In genomic region chr2:234121999-234122398, GRCh38 we compare ENCODE assay signal across 24 cellular contexts.
DNase-seq lines count a peak whose midpoint lies in the region; ATAC-seq and TF ChIP-seq lines count a peak whose summit lies in the region.
"Had no signal": no experiment of that assay in that cellular context is flagged by ENCODE, and none has a peak within 500 bp of the region (broad histone marks: within the 10 kb centered on the region; RNA-seq: fewer than 3 reads in every experiment).

No MANE protein-coding gene starts in this region.

- H3K27ac Mint-ChIP-seq in H9: no peak overlapping the region
- H3K27ac Mint-ChIP-seq: CD4-positive, alpha-beta memory T cell; CD4-positive, CD25-positive, alpha-beta regulatory T cell had no signal

- H3K18ac ChIP-seq in H9 (ENCODE audit: insufficient read length, low read depth, low read length): no peak overlapping the region

- peaks cover 8% of the 10 kb centered on the region for H3K27me3 Mint-ChIP-seq in H9 (ENCODE audit: low read depth)
- H3K27me3 Mint-ChIP-seq: CD4-positive, alpha-beta memory T cell had no signal

- peaks cover 0 to 4% of the 10 kb centered on the region in 2 experiments; a peak in 1 of 5 replicates for H3K9me3 Mint-ChIP-seq in H9
- H3K9me3 Mint-ChIP-seq: CD4-positive, alpha-beta memory T cell; CD8-positive, alpha-beta memory T cell had no signal

- no peaks in the 10 kb centered on the region for H3K36me3 Mint-ChIP-seq in H9 (ENCODE audit: insufficient read depth in 1 of 3, low read depth in 3 of 3)
- H3K36me3 Mint-ChIP-seq: CD14-positive monocyte; CD4-positive, alpha-beta memory T cell; CD4-positive, CD25-positive, alpha-beta regulatory T cell had no signal

- TF ChIP-seq CTCF in left lung (IDR thresholded peaks at IDR 0.05): no peak
- no peak for TF ChIP-seq CTCF in liver (IDR thresholded peaks at IDR 0.05; ENCODE audit: low read depth, low read length, missing input control)
- TF ChIP-seq CTCF in upper lobe of right lung (IDR thresholded peaks at IDR 0.05): no peak
- no peak for TF ChIP-seq CTCF in H9 (conservative IDR thresholded peaks at IDR 0.05)

- TF ChIP-seq RAD21 in liver (IDR thresholded peaks at IDR 0.05): peak in 1 of 2 donors; percentile 34

- H3K4ac ChIP-seq in H9 (ENCODE audit: low read depth, low read length): no peak overlapping the region

- H3K4me2 ChIP-seq in H9 (ENCODE audit: insufficient read depth, insufficient read length, low read length): no peak overlapping the region

- H3K9ac ChIP-seq in liver (ENCODE audit: low read depth in 1 of 2, low read length in 2 of 2): no peak overlapping the region
- H3K9ac ChIP-seq in H9 (ENCODE audit: extremely low read depth, insufficient read length, low read length): no peak overlapping the region
- H3K9ac ChIP-seq: BLaER1 had no signal

- no peak overlapping the region for H3K14ac ChIP-seq in H9 (ENCODE audit: insufficient read depth, low read length)

- no peaks in the 10 kb centered on the region for H3K36me3 ChIP-seq in left lung
- H3K36me3 ChIP-seq in liver (ENCODE audit: control insufficient read depth in 4 of 4, insufficient read depth in 3 of 4, low read depth in 1 of 4, low read length in 3 of 4): no peaks in the 10 kb centered on the region
- H3K36me3 ChIP-seq in upper lobe of right lung: no peaks in the 10 kb centered on the region
- H3K36me3 ChIP-seq: BE2C had no signal

- intact Hi-C loops in left lung (cut with DNase I) (no loop called here), upper lobe of right lung (cut with DNase I) (no loop called here)

- H2AFZ ChIP-seq in H9 (ENCODE audit: low read length): no peak overlapping the region

- no peak overlapping the region for H4K91ac ChIP-seq in H9 (ENCODE audit: insufficient read length, low read depth, low read length)

- H2AK5ac ChIP-seq in H9 (ENCODE audit: insufficient read length, low read length): no peak overlapping the region

- no peak overlapping the region for H3K4me3 Mint-ChIP-seq in H9
- H3K4me3 Mint-ChIP-seq: CD14-positive monocyte; CD4-positive, alpha-beta memory T cell; CD4-positive, CD25-positive, alpha-beta regulatory T cell; CD8-positive, alpha-beta memory T cell had no signal

- no peak overlapping the region for H4K5ac ChIP-seq in H9 (ENCODE audit: insufficient read length, low read depth, low read length)

- WGBS in liver: 48% methylated on average over 1 of the region's 1 CpG
- WGBS in H9 (ENCODE audit: extremely low coverage, insufficient read length, low lambda C conversion rate): no CpG with 5 or more reads among the region's 1 CpG

- no peak overlapping the region for H2BK5ac ChIP-seq in H9 (ENCODE audit: insufficient read length, low read length)

- no peaks in the 10 kb centered on the region for H3K23me2 ChIP-seq in H9 (ENCODE audit: insufficient read length, low read depth, low read length, poor library complexity, severe bottlenecking)

- H3K27ac ChIP-seq in left lung (no peak overlapping the region), liver (ENCODE audit: low read depth in 1 of 2, low read length in 2 of 2) (no peak overlapping the region), upper lobe of right lung (no peak overlapping the region), caudate nucleus (ENCODE audit: low read depth, low read length) (no peak overlapping the region), H9 (ENCODE audit: insufficient read length, low read depth, low read length) (no peak overlapping the region)
- H3K27ac ChIP-seq: BLaER1 had no signal

- H3K27me3 ChIP-seq in left lung (no peaks in the 10 kb centered on the region), liver (ENCODE audit: control insufficient read depth in 4 of 4, insufficient read depth in 4 of 4, low read length in 3 of 4) (no peaks in the 10 kb centered on the region), upper lobe of right lung (no peaks in the 10 kb centered on the region), H9 (ENCODE audit: insufficient read depth, low read length) (no peaks in the 10 kb centered on the region)
- H3K27me3 ChIP-seq: BE2C, BLaER1 had no signal

- H2BK120ac ChIP-seq in H9 (ENCODE audit: low read depth, low read length, poor library complexity, severe bottlenecking): no peak overlapping the region

- no peak overlapping the region for H4K8ac ChIP-seq in H9 (replicated peaks; ENCODE audit: insufficient read length, low read depth, low read length)

- no peak overlapping the region for H2BK15ac ChIP-seq in H9 (ENCODE audit: low read depth, low read length)

- H3K9me3 ChIP-seq in left lung (no peaks in the 10 kb centered on the region), liver (ENCODE audit: control insufficient read depth in 4 of 4, low read length in 3 of 4) (no peaks in the 10 kb centered on the region), upper lobe of right lung (no peaks in the 10 kb centered on the region), H9 (ENCODE audit: control insufficient read depth, low read depth, low read length) (no peaks in the 10 kb centered on the region)
- H3K9me3 ChIP-seq: BE2C had no signal

- H3K56ac ChIP-seq in H9 (ENCODE audit: insufficient read length, low read depth, low read length): no peak overlapping the region

- peak; percentile 27 for ATAC-seq in left lung
- peak; percentile 12 for ATAC-seq in upper lobe of right lung
- ATAC-seq in GM21723 (IDR thresholded peaks at IDR 0.05; ENCODE audit: unreplicated experiment): no peak
- ATAC-seq: GM12878 had no signal

- H4K20me1 ChIP-seq in H9 (ENCODE audit: control insufficient read depth, insufficient read depth, insufficient read length): no peaks in the 10 kb centered on the region
- H4K20me1 ChIP-seq: BLaER1 had no signal

- H3K4me1 ChIP-seq in left lung (no peaks in the 10 kb centered on the region), liver (ENCODE audit: control insufficient read depth in 4 of 4, insufficient read depth in 4 of 4, low read length in 3 of 4) (peaks cover 0 to 5% (median 2%) of the 10 kb centered on the region in 4 donors), upper lobe of right lung (no peaks in the 10 kb centered on the region), H9 (ENCODE audit: insufficient read depth, low read length) (no peaks in the 10 kb centered on the region)

- peaks cover 9 to 12% of the 10 kb centered on the region in 2 experiments for H3K4me1 Mint-ChIP-seq in H9
- H3K4me1 Mint-ChIP-seq: CD14-positive monocyte; CD4-positive, alpha-beta memory T cell; CD4-positive, CD25-positive, alpha-beta regulatory T cell; CD8-positive, alpha-beta memory T cell had no signal

- no peaks in the 10 kb centered on the region for H3K79me2 ChIP-seq in H9 (ENCODE audit: insufficient read depth, low read length)

- no peak for DNase-seq in left lung
- no peak for DNase-seq in upper lobe of right lung
- DNase-seq in caudate nucleus (lab: John Stamatoyannopoulos, UW): no peak
- no peak for DNase-seq in H9
- DNase-seq: 8988T; ACHN; BE2C; C1 segment of cervical spinal cord; CD4-positive, alpha-beta memory T cell; CD4-positive, CD25-positive, alpha-beta regulatory T cell; CD8-positive, alpha-beta memory T cell; COR-L47; DMS 273 treated with DMSO at 0.1 percent for 48 hours; DMS153; DMS53; DMS79; DND-41; EL; GDM1 had no signal

- no peak overlapping the region for H3K4me3 ChIP-seq in left lung
- no peak overlapping the region for H3K4me3 ChIP-seq in liver (ENCODE audit: low read depth in 1 of 3, low read length in 3 of 3)
- no peak overlapping the region for H3K4me3 ChIP-seq in upper lobe of right lung
- H3K4me3 ChIP-seq: BLaER1, GM12878 had no signal

- no peak overlapping the region for H3K23ac ChIP-seq in H9 (ENCODE audit: insufficient read length, low read depth, low read length)

- no peak overlapping the region for H2BK20ac ChIP-seq in H9 (ENCODE audit: low read depth, low read length, poor library complexity, severe bottlenecking)

- no peaks in the 10 kb centered on the region for H3K79me1 ChIP-seq in H9 (ENCODE audit: insufficient read depth, low read depth, low read length, poor library complexity, severe bottlenecking)

- H2BK12ac ChIP-seq in H9 (ENCODE audit: insufficient read length, low read depth, low read length): no peak overlapping the region

- no peak overlapping the region for H3T11ph ChIP-seq in H9 (ENCODE audit: low read length)

TF ChIP-seq in liver, 16 proteins besides CTCF, POLR2A, EP300 and RAD21:
- TF ChIP-seq RXRA (IDR thresholded peaks at IDR 0.05) (peak; percentile 33 to 47), HNF4A (conservative IDR thresholded peaks at IDR 0.05) (peak; percentile 36 to 38), YY1 (IDR thresholded peaks at IDR 0.05) (peak; percentile 18), SP1 (IDR thresholded peaks at IDR 0.05) (no peak)
